Comparison of ENCODE assay signal across 8 cellular contexts in genomic region chr17:75205793-75206163, GRCh38. TPM values are rescaled to one million over a fixed set of nuclear protein-coding genes. Genes with fewer than 3 reads are reported as not detected.
A peak's percentile ranks its signal among the peaks of the same experiment; 100 is the strongest.
DNase-seq lines count a peak whose midpoint lies in the region; ATAC-seq, FAIRE-seq and TF ChIP-seq lines count a peak whose summit lies in the region.

No MANE protein-coding gene starts in this region.

- peaks cover 0 to 17% of the 10 kb centered on the region in 2 donors for H3K36me3 ChIP-seq in adrenal gland (replicated peaks in 1 of 2)
- H3K36me3 ChIP-seq in aorta (ENCODE audit: control insufficient read depth in 1 of 2, insufficient read depth in 2 of 2, low read length in 1 of 2): no peaks in the 10 kb centered on the region

- no peak for FAIRE-seq in GM12891 (lab: Jason Lieb, UNC)

- H3K27ac ChIP-seq in adrenal gland: peak overlapping the region in 4 of 5 donors; percentile 75 to 97 (median 92)
- peak overlapping the region in 1 of 2 donors; percentile 79 for H3K27ac ChIP-seq in aorta (ENCODE audit: low read depth in 1 of 2, low read length in 2 of 2)

- intact Hi-C loops in adrenal gland (cut with DNase I) (loop anchor here in 1 of 2 donors (10.0 kb wide), 1 partner anchor 91 kb away; no protein-coding TSS in a partner anchor), lower leg skin (cut with DNase I; ENCODE audit: low total_unique reads) (loop anchor here (10.0 kb wide), 1 partner anchor 91 kb away; no protein-coding TSS in a partner anchor), aorta (cut with DNase I) (loop anchor here in 1 of 2 donors (2.0 kb wide), 1 partner anchor 91 kb away; no protein-coding TSS in a partner anchor)

- WGBS in adrenal gland, 4 donors: 0% methylated on average over 11 to 22 of the region's 22 CpGs
- 0 to 2% methylated on average over 22 of the region's 22 CpGs for WGBS in lower leg skin, 2 donors
- WGBS in aorta, 2 donors: 0% methylated on average over 22 of the region's 22 CpGs

- no peaks in the 10 kb centered on the region for H3K27me3 Mint-ChIP-seq in stimulated activated naive CD8-positive, alpha-beta T cell treated with anti-CD3 and anti-CD28 coated beads, Interleukin-15, Interleukin-2, amounts not matched to agents 100 ng/mL and 50 ng/mL, for 24 hours

- H3K27me3 ChIP-seq in adrenal gland: no peaks in the 10 kb centered on the region
- H3K27me3 ChIP-seq in aorta (ENCODE audit: control insufficient read depth in 1 of 2, insufficient read depth in 2 of 2, low read length in 1 of 2): no peaks in the 10 kb centered on the region

- H3K4me1 ChIP-seq in adrenal gland (replicated peaks in 1 of 2) (peaks cover 9 to 14% of the 10 kb centered on the region in 2 donors), aorta (ENCODE audit: control insufficient read depth in 1 of 2, insufficient read depth in 2 of 2, low read length in 2 of 2) (no peaks in the 10 kb centered on the region)

- H3K36me3 Mint-ChIP-seq in stimulated activated naive CD8-positive, alpha-beta T cell treated with anti-CD3 and anti-CD28 coated beads, Interleukin-15, Interleukin-2, amounts not matched to agents 100 ng/mL and 50 ng/mL, for 24 hours (ENCODE audit: low read depth): peaks cover 29% of the 10 kb centered on the region

- no peak for TF ChIP-seq POLR2A in adrenal gland (IDR thresholded peaks at IDR 0.05)
- no peak for TF ChIP-seq POLR2A in lower leg skin (IDR thresholded peaks at IDR 0.05)
- no peak for TF ChIP-seq POLR2A in GM12891 (IDR thresholded peaks at IDR 0.05; ENCODE audit: low read depth, low read length)

- H3K4me3 ChIP-seq in adrenal gland (peak overlapping the region; percentile 38 to 96 (median 53)), lower leg skin (ENCODE audit: low read depth, poor library complexity, severe bottlenecking) (peak overlapping the region; percentile 55), aorta (ENCODE audit: low read length in 2 of 2) (peak overlapping the region; percentile 80 to 90)

- DNase-seq in stimulated activated naive CD8-positive, alpha-beta T cell treated with anti-CD3 and anti-CD28 coated beads, Interleukin-15, Interleukin-2, amounts not matched to agents 100 U/mL and 50 U/mL, for 24 hours: no peak
- DNase-seq in adrenal gland (no peak), lower leg skin (ENCODE audit: low spot score in 2 of 2) (no peak), aorta (no peak), HCEC 1CT (no peak), GM12891 (ENCODE audit: insufficient read length, low spot score) (no peak), nucleus accumbens (lab: John Stamatoyannopoulos, UW) (no peak)

- H3K9me3 ChIP-seq in adrenal gland (replicated peaks in 1 of 3) (no peaks in the 10 kb centered on the region), aorta (ENCODE audit: control insufficient read depth, low read length) (no peaks in the 10 kb centered on the region)

- peak overlapping the region; percentile 100 for H3K27ac Mint-ChIP-seq in stimulated activated naive CD8-positive, alpha-beta T cell treated with anti-CD3 and anti-CD28 coated beads, Interleukin-15, Interleukin-2, amounts not matched to agents 100 ng/mL and 50 ng/mL, for 24 hours

- peak overlapping the region; percentile 98 for H3K4me3 Mint-ChIP-seq in stimulated activated naive CD8-positive, alpha-beta T cell treated with anti-CD3 and anti-CD28 coated beads, Interleukin-15, Interleukin-2, amounts not matched to agents 100 ng/mL and 50 ng/mL, for 24 hours

- no peaks in the 10 kb centered on the region for H3K9me3 Mint-ChIP-seq in stimulated activated naive CD8-positive, alpha-beta T cell treated with anti-CD3 and anti-CD28 coated beads, Interleukin-15, Interleukin-2, amounts not matched to agents 100 ng/mL and 50 ng/mL, for 24 hours

- TF ChIP-seq CTCF in adrenal gland (IDR thresholded peaks at IDR 0.05): no peak
- no peak for TF ChIP-seq CTCF in lower leg skin (IDR thresholded peaks at IDR 0.05)

- H3K4me1 Mint-ChIP-seq in stimulated activated naive CD8-positive, alpha-beta T cell treated with anti-CD3 and anti-CD28 coated beads, Interleukin-15, Interleukin-2, amounts not matched to agents 100 ng/mL and 50 ng/mL, for 24 hours (ENCODE audit: low read depth): peaks cover 33% of the 10 kb centered on the region

- ATAC-seq in stimulated activated naive CD8-positive, alpha-beta T cell treated with anti-CD3 and anti-CD28 coated beads, Interleukin-15, Interleukin-2, amounts not matched to agents 100 U/mL and 50 U/mL, for 24 hours: no peak
- no peak for ATAC-seq in aorta (ENCODE audit: low FRiP score)

TF ChIP-seq in GM12891, 5 proteins besides CTCF, POLR2A, EP300 and RAD21:
- TF ChIP-seq POLR2AphosphoS5 (IDR thresholded peaks at IDR 0.05; ENCODE audit: low read depth, low read length) (no peak), TAF1 (IDR thresholded peaks at IDR 0.05; ENCODE audit: low read depth, low read length) (no peak), POU2F2 (IDR thresholded peaks at IDR 0.05; ENCODE audit: low read depth, low read length) (no peak), PAX5 (IDR thresholded peaks at IDR 0.05; ENCODE audit: insufficient read depth, low read length, severe bottlenecking) (no peak), SPI1 (IDR thresholded peaks at IDR 0.05; ENCODE audit: low read depth, low read length) (no peak)

RNA-seq across cellular contexts. Expression of gene NUP85, which starts 0.3 kb away (rescaled TPM):
- total RNA-seq in adrenal gland (10 to 100 TPM; 18.7 to 53.8 (median 33.5) TPM), lower leg skin (10 to 100 TPM; 32.1 to 46.2 (median 35.1) TPM), aorta (10 to 100 TPM; 71.0 to 76.2 TPM)
- polyA plus RNA-seq in adrenal gland (10 to 100 TPM; 24.1 to 51.5 (median 40.0) TPM), aorta (10 to 100 TPM; 17.2 to 99.5 TPM)
- 41.1 TPM for polyA plus RNA-seq in GM12891 (2012; ENCODE audit: low read depth, missing spikeins)

RNA-seq across cellular contexts. Expression of gene SUMO2, which starts 23.0 kb away (rescaled TPM):
- total RNA-seq in adrenal gland (100 to 1,000 TPM in 5 of 8 donors, 10 to 100 TPM in 3; 65.2 to 371 (median 245) TPM), lower leg skin (10 to 100 TPM; 59.8 to 75.6 (median 68.2) TPM), aorta (100 to 1,000 TPM; 262 to 280 TPM)
- polyA plus RNA-seq in adrenal gland (100 to 1,000 TPM in 1 of 3 donors, 10 to 100 TPM in 2; 54.9 to 331 (median 65.6) TPM), aorta (100 to 1,000 TPM in 1 of 2 donors, 10 to 100 TPM in 1; 96.2 to 113 TPM)
- polyA plus RNA-seq in GM12891 (2012; ENCODE audit: low read depth, missing spikeins): 260 TPM

RNA-seq across cellular contexts. Expression of gene JPT1, which starts 51.5 kb away (rescaled TPM):
- total RNA-seq in adrenal gland: 100 to 1,000 TPM in 1 of 8 donors, 10 to 100 TPM in 7; 34.2 to 232 (median 58.8) TPM
- polyA plus RNA-seq in adrenal gland: 100 to 1,000 TPM in 2 of 3 donors, 10 to 100 TPM in 1; 98.6 to 161 (median 102) TPM
- total RNA-seq in lower leg skin: 10 to 100 TPM; 30.2 to 56.4 (median 37.1) TPM
- total RNA-seq in aorta: 10 to 100 TPM; 16.0 to 18.3 TPM
- polyA plus RNA-seq in aorta: 100 to 1,000 TPM in 1 of 2 donors, 10 to 100 TPM in 1; 10.8 to 144 TPM
- 347 TPM for polyA plus RNA-seq in GM12891 (2012; ENCODE audit: low read depth, missing spikeins)

RNA-seq across cellular contexts. Expression of gene GGA3, which starts 55.6 kb away (rescaled TPM):
- total RNA-seq in adrenal gland (10 to 100 TPM in 7 of 8 donors, 1 to 10 TPM in 1; 8.0 to 36.9 (median 24.6) TPM), lower leg skin (10 to 100 TPM; 27.5 to 43.1 (median 29.9) TPM), aorta (10 to 100 TPM; 38.9 to 51.0 TPM)
- polyA plus RNA-seq in adrenal gland (10 to 100 TPM; 23.2 to 51.5 (median 24.1) TPM), aorta (10 to 100 TPM in 1 of 2 donors, 1 to 10 TPM in 1; 5.6 to 30.8 TPM)
- polyA plus RNA-seq in GM12891 (2012; ENCODE audit: low read depth, missing spikeins): 48.3 TPM

RNA-seq across cellular contexts. Expression of gene MRPS7, which starts 55.9 kb away (rescaled TPM):
- total RNA-seq in adrenal gland: 10 to 100 TPM; 47.7 to 91.4 (median 69.6) TPM
- polyA plus RNA-seq in adrenal gland: 100 to 1,000 TPM in 1 of 3 donors, 10 to 100 TPM in 2; 52.5 to 112 (median 87.7) TPM
- 10 to 100 TPM; 20.7 to 36.0 (median 31.4) TPM for total RNA-seq in lower leg skin
- total RNA-seq in aorta: 10 to 100 TPM; 24.6 to 26.6 TPM
- polyA plus RNA-seq in aorta: 10 to 100 TPM; 37.9 to 38.8 TPM
- 67.2 TPM for polyA plus RNA-seq in GM12891 (2012; ENCODE audit: low read depth, missing spikeins)
